1 cellular context compared by ENCODE assay signal in the genomic region with DNA sequence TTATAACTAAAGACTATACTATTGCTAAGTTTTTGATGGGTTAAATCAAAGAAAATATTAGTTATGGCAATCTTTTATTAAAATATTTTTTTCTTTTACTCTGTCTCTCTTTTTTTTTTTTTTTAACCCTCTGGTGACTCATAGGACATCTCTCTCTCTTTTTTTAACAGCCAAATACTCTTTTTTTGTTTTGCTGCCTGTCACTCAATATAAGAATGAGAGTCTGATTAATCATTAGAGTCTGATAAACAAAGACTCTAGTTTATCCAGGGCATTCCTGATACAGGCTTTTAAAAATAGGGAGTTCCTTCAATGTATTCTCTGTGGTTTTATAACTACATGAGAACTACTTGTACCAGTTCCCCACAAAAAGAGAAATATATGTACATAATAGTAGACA.
TF ChIP-seq lines count a peak whose summit lies in the region.

No MANE protein-coding gene starts in this region.

TF ChIP-seq in SK-N-SH treated with all-trans-retinoic acid at 6 μM for 48 hours, 23 proteins besides CTCF, POLR2A, EP300 and RAD21 (continued from another document):
- TF ChIP-seq, protein P1, sequence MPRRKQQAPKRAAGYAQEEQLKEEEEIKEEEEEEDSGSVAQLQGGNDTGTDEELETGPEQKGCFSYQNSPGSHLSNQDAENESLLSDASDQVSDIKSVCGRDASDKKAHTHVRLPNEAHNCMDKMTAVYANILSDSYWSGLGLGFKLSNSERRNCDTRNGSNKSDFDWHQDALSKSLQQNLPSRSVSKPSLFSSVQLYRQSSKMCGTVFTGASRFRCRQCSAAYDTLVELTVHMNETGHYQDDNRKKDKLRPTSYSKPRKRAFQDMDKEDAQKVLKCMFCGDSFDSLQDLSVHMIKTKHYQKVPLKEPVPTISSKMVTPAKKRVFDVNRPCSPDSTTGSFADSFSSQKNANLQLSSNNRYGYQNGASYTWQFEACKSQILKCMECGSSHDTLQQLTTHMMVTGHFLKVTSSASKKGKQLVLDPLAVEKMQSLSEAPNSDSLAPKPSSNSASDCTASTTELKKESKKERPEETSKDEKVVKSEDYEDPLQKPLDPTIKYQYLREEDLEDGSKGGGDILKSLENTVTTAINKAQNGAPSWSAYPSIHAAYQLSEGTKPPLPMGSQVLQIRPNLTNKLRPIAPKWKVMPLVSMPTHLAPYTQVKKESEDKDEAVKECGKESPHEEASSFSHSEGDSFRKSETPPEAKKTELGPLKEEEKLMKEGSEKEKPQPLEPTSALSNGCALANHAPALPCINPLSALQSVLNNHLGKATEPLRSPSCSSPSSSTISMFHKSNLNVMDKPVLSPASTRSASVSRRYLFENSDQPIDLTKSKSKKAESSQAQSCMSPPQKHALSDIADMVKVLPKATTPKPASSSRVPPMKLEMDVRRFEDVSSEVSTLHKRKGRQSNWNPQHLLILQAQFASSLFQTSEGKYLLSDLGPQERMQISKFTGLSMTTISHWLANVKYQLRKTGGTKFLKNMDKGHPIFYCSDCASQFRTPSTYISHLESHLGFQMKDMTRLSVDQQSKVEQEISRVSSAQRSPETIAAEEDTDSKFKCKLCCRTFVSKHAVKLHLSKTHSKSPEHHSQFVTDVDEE (CRISPR knock-in tag; IDR thresholded peaks at IDR 0.05) = no peak
- TF ChIP-seq POU6F1 (CRISPR knock-in tag; IDR thresholded peaks at IDR 0.05; ENCODE audit: borderline replicate concordance, low read depth) (no peak), TOX (CRISPR knock-in tag; IDR thresholded peaks at IDR 0.05; ENCODE audit: borderline replicate concordance) (no peak), BACH2 (CRISPR knock-in tag; IDR thresholded peaks at IDR 0.05; ENCODE audit: borderline replicate concordance) (no peak)
- TF ChIP-seq, protein P2, sequence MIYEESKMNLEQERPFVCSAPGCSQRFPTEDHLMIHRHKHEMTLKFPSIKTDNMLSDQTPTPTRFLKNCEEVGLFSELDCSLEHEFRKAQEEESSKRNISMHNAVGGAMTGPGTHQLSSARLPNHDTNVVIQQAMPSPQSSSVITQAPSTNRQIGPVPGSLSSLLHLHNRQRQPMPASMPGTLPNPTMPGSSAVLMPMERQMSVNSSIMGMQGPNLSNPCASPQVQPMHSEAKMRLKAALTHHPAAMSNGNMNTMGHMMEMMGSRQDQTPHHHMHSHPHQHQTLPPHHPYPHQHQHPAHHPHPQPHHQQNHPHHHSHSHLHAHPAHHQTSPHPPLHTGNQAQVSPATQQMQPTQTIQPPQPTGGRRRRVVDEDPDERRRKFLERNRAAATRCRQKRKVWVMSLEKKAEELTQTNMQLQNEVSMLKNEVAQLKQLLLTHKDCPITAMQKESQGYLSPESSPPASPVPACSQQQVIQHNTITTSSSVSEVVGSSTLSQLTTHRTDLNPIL (CRISPR knock-in tag; IDR thresholded peaks at IDR 0.05; ENCODE audit: low read depth) = no peak
